In genomic region chr2:231709636-231709980, GRCh38 we compare ENCODE assay signal across 1 cellular context.
A peak's percentile ranks its signal among the peaks of the same experiment; 100 is the strongest.
TF ChIP-seq lines count a peak whose summit lies in the region.

No MANE protein-coding gene starts in this region.

TF ChIP-seq in WTC11, 78 proteins besides CTCF, POLR2A, EP300 and RAD21 (continued from another document):
- TF ChIP-seq, protein P1, sequence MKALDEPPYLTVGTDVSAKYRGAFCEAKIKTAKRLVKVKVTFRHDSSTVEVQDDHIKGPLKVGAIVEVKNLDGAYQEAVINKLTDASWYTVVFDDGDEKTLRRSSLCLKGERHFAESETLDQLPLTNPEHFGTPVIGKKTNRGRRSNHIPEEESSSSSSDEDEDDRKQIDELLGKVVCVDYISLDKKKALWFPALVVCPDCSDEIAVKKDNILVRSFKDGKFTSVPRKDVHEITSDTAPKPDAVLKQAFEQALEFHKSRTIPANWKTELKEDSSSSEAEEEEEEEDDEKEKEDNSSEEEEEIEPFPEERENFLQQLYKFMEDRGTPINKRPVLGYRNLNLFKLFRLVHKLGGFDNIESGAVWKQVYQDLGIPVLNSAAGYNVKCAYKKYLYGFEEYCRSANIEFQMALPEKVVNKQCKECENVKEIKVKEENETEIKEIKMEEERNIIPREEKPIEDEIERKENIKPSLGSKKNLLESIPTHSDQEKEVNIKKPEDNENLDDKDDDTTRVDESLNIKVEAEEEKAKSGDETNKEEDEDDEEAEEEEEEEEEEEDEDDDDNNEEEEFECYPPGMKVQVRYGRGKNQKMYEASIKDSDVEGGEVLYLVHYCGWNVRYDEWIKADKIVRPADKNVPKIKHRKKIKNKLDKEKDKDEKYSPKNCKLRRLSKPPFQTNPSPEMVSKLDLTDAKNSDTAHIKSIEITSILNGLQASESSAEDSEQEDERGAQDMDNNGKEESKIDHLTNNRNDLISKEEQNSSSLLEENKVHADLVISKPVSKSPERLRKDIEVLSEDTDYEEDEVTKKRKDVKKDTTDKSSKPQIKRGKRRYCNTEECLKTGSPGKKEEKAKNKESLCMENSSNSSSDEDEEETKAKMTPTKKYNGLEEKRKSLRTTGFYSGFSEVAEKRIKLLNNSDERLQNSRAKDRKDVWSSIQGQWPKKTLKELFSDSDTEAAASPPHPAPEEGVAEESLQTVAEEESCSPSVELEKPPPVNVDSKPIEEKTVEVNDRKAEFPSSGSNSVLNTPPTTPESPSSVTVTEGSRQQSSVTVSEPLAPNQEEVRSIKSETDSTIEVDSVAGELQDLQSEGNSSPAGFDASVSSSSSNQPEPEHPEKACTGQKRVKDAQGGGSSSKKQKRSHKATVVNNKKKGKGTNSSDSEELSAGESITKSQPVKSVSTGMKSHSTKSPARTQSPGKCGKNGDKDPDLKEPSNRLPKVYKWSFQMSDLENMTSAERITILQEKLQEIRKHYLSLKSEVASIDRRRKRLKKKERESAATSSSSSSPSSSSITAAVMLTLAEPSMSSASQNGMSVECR (CRISPR knock-in tag; IDR thresholded peaks at IDR 0.05; ENCODE audit: borderline replicate concordance): peak; percentile 91; the same call in 1 of the 2 replicates
- TF ChIP-seq ETV6 (CRISPR knock-in tag; IDR thresholded peaks at IDR 0.05) (no peak), USF2 (CRISPR knock-in tag; IDR thresholded peaks at IDR 0.05) (no peak), CREM (CRISPR knock-in tag; IDR thresholded peaks at IDR 0.05) (0 out of 2 replicates have a peak, but pooled peaks have one; percentile 18), TEAD4 (CRISPR knock-in tag; IDR thresholded peaks at IDR 0.05) (peak; percentile 23; the same call in 1 of the 2 replicates)
- TF ChIP-seq, protein P2, sequence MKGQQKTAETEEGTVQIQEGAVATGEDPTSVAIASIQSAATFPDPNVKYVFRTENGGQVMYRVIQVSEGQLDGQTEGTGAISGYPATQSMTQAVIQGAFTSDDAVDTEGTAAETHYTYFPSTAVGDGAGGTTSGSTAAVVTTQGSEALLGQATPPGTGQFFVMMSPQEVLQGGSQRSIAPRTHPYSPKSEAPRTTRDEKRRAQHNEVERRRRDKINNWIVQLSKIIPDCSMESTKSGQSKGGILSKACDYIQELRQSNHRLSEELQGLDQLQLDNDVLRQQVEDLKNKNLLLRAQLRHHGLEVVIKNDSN (CRISPR knock-in tag; IDR thresholded peaks at IDR 0.05): peak; percentile 27; the same call in 1 of the 2 replicates
